11 cellular contexts compared by ENCODE assay signal in the genomic region with DNA sequence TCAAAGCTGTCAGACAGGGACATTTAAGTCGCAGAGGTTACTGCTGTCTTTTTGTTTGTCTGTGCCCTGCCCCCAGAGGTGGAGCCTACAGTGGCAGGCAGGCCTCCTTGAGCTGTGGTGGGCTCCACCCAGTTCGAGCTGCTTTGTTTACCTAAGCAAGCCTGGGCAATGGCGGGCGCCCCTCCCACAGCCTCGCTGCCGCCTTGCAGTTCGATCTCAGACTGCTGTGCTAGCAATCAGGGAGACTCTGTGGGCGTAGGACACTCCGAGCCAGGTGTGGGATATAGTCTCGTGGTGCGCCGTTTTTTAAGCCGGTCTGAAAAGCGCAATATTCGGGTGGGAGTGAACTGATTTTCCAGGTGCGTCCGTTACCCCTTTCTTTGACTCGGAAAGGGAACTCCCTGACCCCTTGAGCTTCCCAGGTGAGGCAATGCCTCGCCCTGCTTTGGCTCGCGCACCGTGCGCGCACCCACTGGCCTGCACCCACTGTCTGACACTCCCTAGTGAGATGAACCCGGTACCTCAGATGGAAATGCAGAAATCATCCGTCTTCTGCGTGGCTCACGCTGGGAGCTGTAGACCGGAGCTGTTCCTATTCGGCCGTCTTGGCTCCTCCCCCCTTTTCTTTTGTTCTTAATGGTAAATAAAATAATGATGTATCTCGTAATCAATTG. TPM values are rescaled to one million over a fixed set of nuclear protein-coding genes. Genes with fewer than 3 reads are reported as not detected.
DNase-seq lines count a peak whose midpoint lies in the region; ATAC-seq and TF ChIP-seq lines count a peak whose summit lies in the region.
"Not testable (repeated sequence)": the region's sequence is repeated elsewhere in the genome, so short reads cannot be mapped to it uniquely, and the experiment has no call there.
"Had no signal": no experiment of that assay in that cellular context is flagged by ENCODE, and none has a peak within 500 bp of the region (broad histone marks: within the 10 kb centered on the region; RNA-seq: fewer than 3 reads in every experiment).

No MANE protein-coding gene starts in this region.

- H3K27me3 ChIP-seq in HUES48 (ENCODE audit: control insufficient read depth, insufficient read depth, low read length); RWPE2 (ENCODE audit: insufficient read depth, poor library complexity, severe bottlenecking); upper lobe of right lung: not testable (repeated sequence)

- peak overlapping the region; percentile 29 for H3K4me3 Mint-ChIP-seq in nephron progenitor cell

- peak overlapping the region; percentile 57; the same call in 1 of the 2 replicates for H3K9ac ChIP-seq in ES-I3 (ENCODE audit: low read depth, low read length)
- H3K9ac ChIP-seq in HUES48 (ENCODE audit: low read depth, low read length) = not testable (repeated sequence)

- intact Hi-C loops in Right ventricle myocardium superior (cut with DNase I); upper lobe of right lung (cut with DNase I): not testable (repeated sequence)

- not testable (repeated sequence) for H3K4me1 Mint-ChIP-seq in nephron progenitor cell

- H3K4me1 ChIP-seq in ES-I3 (ENCODE audit: insufficient read depth, low read length); HUES48 (ENCODE audit: control insufficient read depth, insufficient read depth, low read length); RWPE2 (ENCODE audit: insufficient read depth, poor library complexity, severe bottlenecking); upper lobe of right lung: not testable (repeated sequence)

- H3K27ac ChIP-seq in HUES48 (ENCODE audit: low read depth, low read length); RWPE2 (ENCODE audit: poor library complexity, severe bottlenecking); upper lobe of right lung: not testable (repeated sequence)

- H3K4me3 ChIP-seq in HUES48 (ENCODE audit: low read depth, low read length) (peak overlapping the region; percentile 39; the same call in 1 of the 2 replicates), RWPE2 (ENCODE audit: severe bottlenecking) (peak overlapping the region; percentile 18)
- H3K4me3 ChIP-seq in upper lobe of right lung = not testable (repeated sequence)

- H3K9me3 Mint-ChIP-seq in nephron progenitor cell = not testable (repeated sequence)

- H3K27ac Mint-ChIP-seq in nephron progenitor cell = not testable (repeated sequence)

- not testable (repeated sequence) for H3K27me3 Mint-ChIP-seq in nephron progenitor cell (ENCODE audit: low read depth, poor library complexity)

- not testable (repeated sequence) for ATAC-seq in RWPE2 (ENCODE audit: low read depth); Right ventricle myocardium superior (ENCODE audit: poor library complexity); upper lobe of right lung

- not testable (repeated sequence) for H3K9me3 ChIP-seq in ES-I3 (ENCODE audit: control insufficient read depth, insufficient read depth, low read length); HUES48 (ENCODE audit: control insufficient read depth, insufficient read depth, low read length); RWPE2 (ENCODE audit: severe bottlenecking); upper lobe of right lung

- H3K36me3 ChIP-seq in ES-I3 (ENCODE audit: insufficient read depth, low read length); HUES48 (ENCODE audit: control insufficient read depth, insufficient read depth, low read length); RWPE2 (ENCODE audit: low read depth); upper lobe of right lung: not testable (repeated sequence)

- not testable (repeated sequence) for H3K36me3 Mint-ChIP-seq in nephron progenitor cell (ENCODE audit: low read depth)

- DNase-seq in NCI-H1417 (lab: John Stamatoyannopoulos, UW) (peak; percentile 10 to 58 (median 57)), NCI-H69 (lab: John Stamatoyannopoulos, UW) (peak; percentile 57), Right ventricle myocardium superior (peak; percentile 21), upper lobe of right lung (peak; percentile 40)
- not testable (repeated sequence) for DNase-seq in RWPE2 (ENCODE audit: low spot score); nephron progenitor cell

- TF ChIP-seq CTCF in RWPE2 (IDR thresholded peaks at IDR 0.05; ENCODE audit: poor library complexity, severe bottlenecking); nephron progenitor cell (IDR thresholded peaks at IDR 0.05); upper lobe of right lung (IDR thresholded peaks at IDR 0.05): not testable (repeated sequence)

RNA-seq across cellular contexts. Expression of a gene that starts 25.1 kb away (rescaled TPM):
- total RNA-seq in Right ventricle myocardium superior (0.83 TPM), upper lobe of right lung (0.67 TPM)
- total RNA-seq: CD4-positive, alpha-beta T cell; H4; HepG2 had no signal
